In the genomic region with DNA sequence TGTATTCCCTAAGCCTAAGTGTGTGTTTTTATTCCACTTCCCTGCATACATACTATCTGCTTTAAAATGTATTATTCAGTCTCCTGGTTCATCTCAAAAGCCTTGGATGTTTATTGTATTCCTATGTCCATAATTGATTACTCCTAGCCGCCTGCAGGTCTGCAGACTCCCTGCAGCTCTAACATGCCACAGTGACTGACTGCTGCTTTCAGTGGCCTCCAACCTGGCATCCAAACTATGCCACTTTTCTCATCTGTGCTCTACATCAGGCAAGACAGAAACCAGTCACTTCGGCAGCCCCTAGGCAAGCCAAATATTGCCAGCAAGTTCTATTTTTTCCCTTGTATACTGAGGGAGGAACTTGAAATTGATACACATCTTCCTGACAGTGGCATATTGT, we compare ENCODE assay signal across 16 cellular contexts.
"Had no signal": no experiment of that assay in that cellular context is flagged by ENCODE, and none has a peak within 500 bp of the region (broad histone marks: within the 10 kb centered on the region; RNA-seq: fewer than 3 reads in every experiment).

No MANE protein-coding gene starts in this region.

- H3K9me3 ChIP-seq: left lung had no signal

- H3K27ac ChIP-seq: dorsolateral prefrontal cortex, left lung, right atrium auricular region had no signal

- H3K36me3 ChIP-seq: left lung, right atrium auricular region had no signal

- H3K27ac Mint-ChIP-seq: naive thymus-derived CD8-positive, alpha-beta T cell had no signal

- ATAC-seq: left lung; naive thymus-derived CD8-positive, alpha-beta T cell; stimulated activated naive CD8-positive, alpha-beta T cell treated with anti-CD3 and anti-CD28 coated beads, Interleukin-15, Interleukin-2, amounts not matched to agents 100 U/mL and 50 U/mL, for 24 hours had no signal

- H3K36me3 Mint-ChIP-seq: naive thymus-derived CD8-positive, alpha-beta T cell had no signal

- H3K27me3 ChIP-seq: dorsolateral prefrontal cortex, left lung, right atrium auricular region had no signal

- H3K4me1 ChIP-seq: right atrium auricular region had no signal

- H3K4me3 Mint-ChIP-seq: naive thymus-derived CD8-positive, alpha-beta T cell had no signal

- DNase-seq: activated CD4-positive, alpha-beta T cell treated with anti-CD3 and anti-CD28 coated beads for 1 hour; activated CD4-positive, alpha-beta T cell treated with anti-CD3 and anti-CD28 coated beads, Interleukin-2, amount 50 U/mL, for 4 hours; activated naive CD4-positive, alpha-beta T cell; activated T-cell treated with anti-CD3 and anti-CD28 coated beads for 4 hours; anterior cingulate cortex; dorsolateral prefrontal cortex; kidney; left lung; naive thymus-derived CD8-positive, alpha-beta T cell; occipital lobe; small intestine; stimulated activated naive CD8-positive, alpha-beta T cell treated with anti-CD3 and anti-CD28 coated beads, Interleukin-15, Interleukin-2, amounts not matched to agents 100 U/mL and 50 U/mL, for 24 hours; T-helper 1 cell; T1000; trophoblast cell had no signal

- H3K4me3 ChIP-seq: dorsolateral prefrontal cortex, left lung, right atrium auricular region had no signal
